ENCODE assay signal across 24 cellular contexts in the genomic region with DNA sequence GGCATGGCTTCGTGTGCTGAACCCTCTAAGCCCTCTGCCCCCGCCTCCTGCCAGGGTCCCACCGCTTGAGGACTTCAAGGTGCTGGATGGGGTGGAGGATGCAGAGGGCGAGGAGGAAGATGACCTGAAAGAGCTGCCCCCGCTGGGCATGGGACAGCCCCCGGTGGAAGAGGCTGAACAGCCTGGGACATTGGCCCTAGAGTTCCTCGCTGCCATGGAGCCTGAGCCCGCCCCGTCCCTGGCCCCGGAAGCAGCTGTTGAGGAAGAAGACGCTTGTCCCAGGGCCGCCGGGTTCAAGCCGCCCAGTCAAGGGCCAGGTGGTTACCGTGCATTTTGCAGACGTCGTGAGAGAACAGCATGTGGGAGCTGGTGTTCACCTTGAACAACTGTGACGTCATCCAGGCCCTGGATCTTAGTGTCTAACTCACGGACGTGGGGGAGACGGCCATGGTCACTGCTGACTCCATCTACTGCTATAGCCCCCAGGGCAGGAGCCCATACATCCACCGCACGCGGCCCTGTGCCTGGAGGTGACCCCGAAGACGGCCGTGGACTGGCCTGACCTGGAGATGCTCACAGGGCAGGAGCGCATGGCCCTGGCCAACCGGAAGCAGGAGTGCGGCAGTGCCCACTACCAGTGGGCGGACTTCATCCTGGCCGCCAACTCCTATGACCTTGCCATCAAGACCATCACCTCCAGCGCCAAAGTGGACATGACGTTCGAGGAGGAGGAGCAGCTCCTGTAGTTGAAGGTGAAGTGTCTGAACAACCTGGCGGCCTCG.
"Had no signal": no experiment of that assay in that cellular context is flagged by ENCODE, and none has a peak within 500 bp of the region (broad histone marks: within the 10 kb centered on the region; RNA-seq: fewer than 3 reads in every experiment).

No MANE protein-coding gene starts in this region.

- FAIRE-seq: endothelial cell of umbilical vein had no signal

- H3K27me3 ChIP-seq: ascending aorta, cardiac muscle cell, gastroesophageal sphincter, neutrophil, ovary, suprapubic skin, tibial artery had no signal

- H3K4me1 ChIP-seq: ascending aorta, gastroesophageal sphincter, suprapubic skin, tibial artery had no signal

- ATAC-seq: activated CD4-positive, CD25-positive, alpha-beta regulatory T cell treated with anti-CD3 and anti-CD28 coated beads, Interleukin-2, amount 50 U/mL, for 24 hours; gastroesophageal sphincter; left lobe of liver; mucosa of descending colon had no signal

- H3K36me3 ChIP-seq: ovary had no signal

- H3K9me3 ChIP-seq: ascending aorta, gastroesophageal sphincter, mucosa of descending colon, neutrophil, ovary, suprapubic skin, tibial artery had no signal

- H3K4me3 ChIP-seq: ascending aorta, cardiac muscle cell, gastroesophageal sphincter, mucosa of descending colon, ovary, suprapubic skin, tibial artery had no signal

- H3K27ac ChIP-seq: ascending aorta, gastroesophageal sphincter, neutrophil, ovary, suprapubic skin, tibial artery, WERI-Rb-1 had no signal

- DNase-seq: activated CD4-positive, alpha-beta T cell treated with anti-CD3 and anti-CD28 coated beads for 48 hours; activated CD4-positive, alpha-beta T cell treated with anti-CD3 and anti-CD28 coated beads, Interleukin-2, amount 50 U/mL, for 48 hours; activated CD8-positive, alpha-beta memory T cell treated with anti-CD3 and anti-CD28 coated beads for 24 hours; activated effector memory CD4-positive, alpha-beta T cell treated with Interleukin-2 at 50 U/mL for 16 hours; activated naive CD4-positive, alpha-beta T cell treated with anti-CD3 and anti-CD28 coated beads for 36 hours; activated naive CD8-positive, alpha-beta T cell treated with anti-CD3 and anti-CD28 coated beads for 36 hours; hippocampal formation; kidney glomerular epithelial cell; mucosa of descending colon; retina; stimulated activated naive CD4-positive, alpha-beta T cell; SW 1271; T1000; tibial artery; WERI-Rb-1 had no signal
